In the genomic region with DNA sequence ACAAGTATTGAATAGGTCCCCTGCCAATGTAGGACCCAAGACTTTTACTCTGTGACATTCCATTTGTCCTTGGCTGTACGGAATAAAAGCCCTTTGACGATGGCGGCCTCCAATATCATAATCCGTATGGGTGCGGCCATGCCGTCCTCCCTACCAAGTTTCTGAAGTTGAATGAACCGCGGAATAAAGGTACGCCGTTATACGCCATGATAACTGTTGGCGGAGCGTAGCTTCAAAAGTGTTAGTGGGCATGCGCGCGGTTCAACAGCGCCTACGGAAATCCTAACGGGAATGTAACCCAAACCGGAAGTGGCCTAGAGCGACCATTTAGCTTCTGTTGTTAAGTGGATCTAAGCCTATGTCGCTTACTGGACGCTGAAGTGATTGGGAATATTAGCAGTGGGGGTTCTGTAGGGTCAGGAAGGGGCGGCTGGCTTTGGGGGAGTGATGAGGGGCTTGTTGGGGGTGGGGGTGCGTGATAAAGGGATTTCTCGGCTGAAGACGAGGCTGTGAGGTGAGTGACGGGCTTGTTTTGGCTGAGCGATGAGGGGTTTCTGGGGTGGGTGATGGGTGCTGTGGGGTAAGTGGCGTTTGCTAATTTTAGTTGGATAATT, we compare ENCODE assay signal across 8 cellular contexts. TPM values are rescaled to one million over a fixed set of nuclear protein-coding genes. Genes with fewer than 3 reads are reported as not detected.
DNase-seq lines count a peak whose midpoint lies in the region; ATAC-seq and TF ChIP-seq lines count a peak whose summit lies in the region.

ZNF175 (plus strand) TSS at position 322 of the 614 bp plus-strand sequence. CDS start 2,047 bp downstream, outside the sequence.

- intact Hi-C loops in Panc1 (cut with micrococcal nuclease; ENCODE audit: unreplicated experiment): no loop called here

- peak within 1 kb of the TSS; percentile 96 for H3K27ac Mint-ChIP-seq in activated T-cell treated with anti-CD3 and anti-CD28 coated beads, Interleukin-2, amount 50 U/mL, for 72 hours

- no peaks in the 10 kb centered on the region for H3K9me3 ChIP-seq in Panc1 (ENCODE audit: control insufficient read depth, insufficient read depth, low read depth, low read length)

- peaks cover 3% of the 10 kb centered on the region for H3K36me3 ChIP-seq in Panc1 (ENCODE audit: control insufficient read depth, insufficient read depth, low read length)

- no peaks in the 10 kb centered on the region for H3K9me3 Mint-ChIP-seq in activated T-cell treated with anti-CD3 and anti-CD28 coated beads, Interleukin-2, amount 50 U/mL, for 72 hours

- peaks cover 9 to 18% of the 10 kb centered on the region in 2 donors for H3K36me3 Mint-ChIP-seq in activated T-cell treated with anti-CD3 and anti-CD28 coated beads, Interleukin-2, amount 50 U/mL, for 72 hours (ENCODE audit: insufficient read depth in 2 of 2)

- H3K27me3 ChIP-seq in Panc1 (ENCODE audit: control insufficient read depth, insufficient read depth, low read length): peaks cover 7% of the 10 kb centered on the region

- POLR2A ChIA-PET in Panc1 (lab: Charles Lee): interaction anchor here (0.7 kb wide), 1 partner anchor 75 kb away, joined by 15 read pairs; no protein-coding TSS in a partner anchor

- no peak for TF ChIP-seq CTCF in Panc1 (IDR thresholded peaks at IDR 0.05)

- H3K4me1 Mint-ChIP-seq in activated T-cell treated with anti-CD3 and anti-CD28 coated beads, Interleukin-2, amount 50 U/mL, for 72 hours (ENCODE audit: low read depth): peaks cover 33% of the 10 kb centered on the region

- peak; percentile 98 for DNase-seq in COLO829 (ENCODE audit: low spot score)
- peak; percentile 48 for DNase-seq in HuH-7 (ENCODE audit: low spot score)
- DNase-seq in Panc1 (ENCODE audit: low read depth, low spot score): peak; percentile 91
- DNase-seq in activated T-cell treated with anti-CD3 and anti-CD28 coated beads, Interleukin-2, amount 50 U/mL, for 72 hours: peak; percentile 87
- DNase-seq in fibroblast of gingiva (ENCODE audit: low read depth): peak; percentile 95
- peak; percentile 98 for DNase-seq in myocyte (ENCODE audit: low read depth)
- peak; percentile 75 for DNase-seq in stimulated activated CD8-positive, alpha-beta memory T cell treated with anti-CD3 and anti-CD28 coated beads, Interleukin-7, amount 100 ng/mL, for 24 hours (ENCODE audit: low read depth)

- in situ Hi-C loops in Panc1 (cut with HindIII; ENCODE audit: low pct_unique_long_range_greater_than_20kb, low sequenced_read_pairs): no loop called here

- H3K4me3 ChIP-seq in Panc1 (ENCODE audit: low read depth in 2 of 2, low read length in 2 of 2): peak within 1 kb of the TSS; percentile 71 to 86

- no peaks in the 10 kb centered on the region for H3K4me1 ChIP-seq in Panc1 (ENCODE audit: control insufficient read depth, insufficient read depth, low read length)

- ATAC-seq in GM21390 (IDR thresholded peaks at IDR 0.05; ENCODE audit: unreplicated experiment) (peak; percentile 83), Panc1 (peak; percentile 99)
- peak; percentile 96 to 97 for ATAC-seq in activated T-cell treated with anti-CD3 and anti-CD28 coated beads, Interleukin-2, amount 50 U/mL, for 72 hours (replicated peaks in 1 of 2)

- peak within 1 kb of the TSS; percentile 81 for H3K27ac ChIP-seq in Panc1 (ENCODE audit: low read length)

- CTCF ChIA-PET in Panc1 (lab: Charles Lee): interaction anchor here (0.6 to 0.7 kb wide), 2 partner anchors 118 to 279 kb away, joined by 8 to 11 read pairs; no protein-coding TSS in a partner anchor

- no TSS peak for BruUV-seq in Panc1 (replicated peaks; lab: Mats Ljungman, UMichigan)

- H3K4me3 Mint-ChIP-seq in activated T-cell treated with anti-CD3 and anti-CD28 coated beads, Interleukin-2, amount 50 U/mL, for 72 hours: peak within 1 kb of the TSS; percentile 99

- H3K27me3 Mint-ChIP-seq in activated T-cell treated with anti-CD3 and anti-CD28 coated beads, Interleukin-2, amount 50 U/mL, for 72 hours (ENCODE audit: low read depth): peaks cover 19% of the 10 kb centered on the region

RNA-seq across cellular contexts. Expression of gene ZNF175, which starts in this region (rescaled TPM):
- 7.3 TPM for total RNA-seq in Panc1 (2021; ENCODE audit: unreplicated experiment)
- 6.3 TPM for polyA plus RNA-seq in Panc1 (2012; ENCODE audit: insufficient read length)
- 10 to 100 TPM; 11.1 to 13.3 TPM for total RNA-seq in activated T-cell treated with anti-CD3 and anti-CD28 coated beads, Interleukin-2, amount 50 U/mL, for 72 hours
- total RNA-seq in myocyte: 4.5 and 5.0 TPM in 2 replicates
- polyA plus RNA-seq in myocyte (2012): 6.5 TPM

Comparison
In these comparisons a context has a peak if more than half of its experiments do, and no peak if none do; other contexts are left out.
1. Peak in every context shown above with its lines: DNase-seq, ATAC-seq, H3K4me3 ChIP-seq and H3K27ac ChIP-seq.
2. DNase-seq: peak in every context shown above with its lines; median percentile 98 in COLO829; 98 in myocyte; 95 in fibroblast of gingiva; 91 in Panc1; 87 in activated T-cell treated with anti-CD3 and anti-CD28 coated beads, Interleukin-2, amount 50 U/mL, for 72 hours; 75 in stimulated activated CD8-positive, alpha-beta memory T cell treated with anti-CD3 and anti-CD28 coated beads, Interleukin-7, amount 100 ng/mL, for 24 hours; 48 in HuH-7.